8 cellular contexts compared by ENCODE assay signal in the genomic region with DNA sequence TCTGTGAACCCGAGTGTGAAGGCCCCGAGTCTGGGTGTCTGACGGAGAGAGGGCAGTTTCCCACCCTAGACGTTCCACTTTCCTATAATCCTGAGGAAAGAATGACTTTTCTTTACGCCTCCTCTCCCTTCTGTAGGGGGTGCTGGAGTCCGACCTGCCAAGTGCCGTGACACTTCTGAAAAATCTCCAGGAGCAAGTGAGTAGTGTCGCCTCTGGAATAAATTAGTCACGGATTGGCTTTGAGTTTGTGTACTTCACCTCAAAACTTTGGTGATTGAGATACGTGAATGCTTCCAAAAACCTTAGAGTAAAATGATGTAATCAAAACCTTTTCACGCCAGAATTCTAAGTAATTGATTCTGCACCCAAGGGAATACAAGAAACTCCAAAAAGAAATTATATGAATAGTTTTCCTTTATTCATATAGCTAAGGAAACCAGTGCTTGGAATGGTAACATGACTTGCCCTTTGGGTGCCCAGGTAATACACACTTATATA. TPM values are rescaled to one million over a fixed set of nuclear protein-coding genes. Genes with fewer than 3 reads are reported as not detected.
DNase-seq lines count a peak whose midpoint lies in the region; ATAC-seq and TF ChIP-seq lines count a peak whose summit lies in the region.

No MANE protein-coding gene starts in this region.

- H3K27me3 Mint-ChIP-seq in natural killer cell treated with Interleukin-12 subunit alpha and Interleukin-12 subunit beta and Interleukin-15 and Interleukin-18, amount 100 ng/mL, for 72 hours, result peaks cover 0 to 2% of the 10 kb centered on the region in 2 donors

- no peaks in the 10 kb centered on the region for H3K9me3 Mint-ChIP-seq in natural killer cell treated with Interleukin-12 subunit alpha and Interleukin-12 subunit beta and Interleukin-15 and Interleukin-18, amount 100 ng/mL, for 72 hours

- no peak overlapping the region for H3K4me3 Mint-ChIP-seq in natural killer cell treated with Interleukin-12 subunit alpha and Interleukin-12 subunit beta and Interleukin-15 and Interleukin-18, amount 100 ng/mL, for 72 hours

- peak overlapping the region; percentile 99 for H3K4me3 ChIP-seq in GM08714 (ENCODE audit: low read length)

- peaks cover 14% of the 10 kb centered on the region for H3K36me3 Mint-ChIP-seq in natural killer cell treated with Interleukin-12 subunit alpha and Interleukin-12 subunit beta and Interleukin-15 and Interleukin-18, amount 100 ng/mL, for 72 hours

- ATAC-seq in HG03135 (IDR thresholded peaks at IDR 0.05; ENCODE audit: unreplicated experiment) (peak; percentile 10), GM19397 (IDR thresholded peaks at IDR 0.05; ENCODE audit: unreplicated experiment) (no peak)
- ATAC-seq in natural killer cell treated with Interleukin-12 subunit alpha and Interleukin-12 subunit beta and Interleukin-15 and Interleukin-18, amount 100 ng/mL, for 72 hours, result peak; percentile 0 to 3

- in situ Hi-C loops in GM13976 (cut with MboI; ENCODE audit: low sequenced_read_pairs, unreplicated experiment), result no loop called here

- TF ChIP-seq CTCF in GM13976 (IDR thresholded peaks at IDR 0.05; ENCODE audit: borderline replicate concordance, control extremely low read depth, extremely low read depth, insufficient read depth, missing control alignments), result no peak

- no peak for DNase-seq in natural killer cell treated with Interleukin-12 subunit alpha and Interleukin-12 subunit beta and Interleukin-15 and Interleukin-18, amount 100 ng/mL, for 72 hours (ENCODE audit: low spot score)
- DNase-seq in NCI-H226 (no peak), COR-L47 (lab: John Stamatoyannopoulos, UW) (no peak), GM13976 (ENCODE audit: low spot score) (no peak)

- no peak overlapping the region for H3K27ac Mint-ChIP-seq in natural killer cell treated with Interleukin-12 subunit alpha and Interleukin-12 subunit beta and Interleukin-15 and Interleukin-18, amount 100 ng/mL, for 72 hours

- peak overlapping the region; percentile 98 for H3K27ac ChIP-seq in cingulate gyrus (ENCODE audit: low read depth, low read length)

- peaks cover 8 to 9% of the 10 kb centered on the region in 2 donors for H3K4me1 Mint-ChIP-seq in natural killer cell treated with Interleukin-12 subunit alpha and Interleukin-12 subunit beta and Interleukin-15 and Interleukin-18, amount 100 ng/mL, for 72 hours (ENCODE audit: low read depth in 2 of 2)

RNA-seq across cellular contexts. Expression of a gene that starts 0.5 kb away (rescaled TPM):
- total RNA-seq in natural killer cell treated with Interleukin-12 subunit alpha and Interleukin-12 subunit beta and Interleukin-15 and Interleukin-18, amount 100 ng/mL, for 72 hours, result 10 to 100 TPM; 65.6 to 65.7 TPM

RNA-seq across cellular contexts. Expression of a gene that starts 34.5 kb away (rescaled TPM):
- total RNA-seq in natural killer cell treated with Interleukin-12 subunit alpha and Interleukin-12 subunit beta and Interleukin-15 and Interleukin-18, amount 100 ng/mL, for 72 hours, result not detected
